Comparison of ENCODE assay signal across 8 cellular contexts in genomic region chr6:154154389-154154967, GRCh38.
DNase-seq lines count a peak whose midpoint lies in the region; ATAC-seq, FAIRE-seq and TF ChIP-seq lines count a peak whose summit lies in the region.

No MANE protein-coding gene starts in this region.

- CTCF ChIA-PET in A549 (lab: Yijun Ruan, JAX) = interaction anchor here (0.7 to 3.3 kb wide), 18 partner anchors 9 to 656 kb away, joined by 3 to 36 read pairs (median 4); no protein-coding TSS in a partner anchor

- H3K4me1 ChIP-seq in A549 = no peaks in the 10 kb centered on the region

- no peak overlapping the region for H3K27ac ChIP-seq in A549

- peak; percentile 79 for TF ChIP-seq CTCF in A549 (IDR thresholded peaks at IDR 0.05)
- peak; percentile 56 for TF ChIP-seq CTCF in GM12873 (IDR thresholded peaks at IDR 0.05; ENCODE audit: insufficient read depth, low read depth, low read length, missing control alignments)

- POLR2A ChIA-PET in A549 (lab: Yijun Ruan, JAX) = no interaction called here

- no peak overlapping the region for H3K4me3 ChIP-seq in A549

- TF ChIP-seq POLR2A in A549 (IDR thresholded peaks at IDR 0.05; ENCODE audit: low read length) = no peak

- DNase-seq in A549 (ENCODE audit: low read depth in 1 of 2, low spot score in 1 of 2) (peak in 1 of 2 experiments; percentile 67), NCI-H2196 (lab: John Stamatoyannopoulos, UW; ENCODE audit: unreplicated experiment) (peak; percentile 74), middle frontal gyrus (ENCODE audit: extremely low spot score, low spot score) (peak; percentile 64)
- DNase-seq in activated CD4-positive, alpha-beta T cell treated with anti-CD3 and anti-CD28 coated beads for 1 hour = peak; percentile 48
- peak; percentile 43 to 47 for DNase-seq in stimulated activated naive CD8-positive, alpha-beta T cell treated with anti-CD3 and anti-CD28 coated beads, Interleukin-15, amount 100 ng/mL, for 72 hours

- TF ChIP-seq RAD21 in A549 (conservative IDR thresholded peaks at IDR 0.05 in 1 of 2, IDR thresholded peaks at IDR 0.05 in 1 of 2) = peak; percentile 77 to 84

- no peaks in the 10 kb centered on the region for H3K9me3 ChIP-seq in A549

- no peak overlapping the region for H3K4me3 Mint-ChIP-seq in stimulated activated naive CD8-positive, alpha-beta T cell treated with anti-CD3 and anti-CD28 coated beads, Interleukin-15, amount 100 ng/mL, for 72 hours

- no peak overlapping the region for H3K27ac Mint-ChIP-seq in stimulated activated naive CD8-positive, alpha-beta T cell treated with anti-CD3 and anti-CD28 coated beads, Interleukin-15, amount 100 ng/mL, for 72 hours

- no peak for TF ChIP-seq EP300 in A549 (IDR thresholded peaks at IDR 0.05)

- peaks cover 56% of the 10 kb centered on the region for H3K4me1 Mint-ChIP-seq in stimulated activated naive CD8-positive, alpha-beta T cell treated with anti-CD3 and anti-CD28 coated beads, Interleukin-15, amount 100 ng/mL, for 72 hours

- no peak for ATAC-seq in A549
- ATAC-seq in stimulated activated naive CD8-positive, alpha-beta T cell treated with anti-CD3 and anti-CD28 coated beads, Interleukin-15, amount 100 ng/mL, for 72 hours = no peak
- no peak for ATAC-seq in GM19397 (IDR thresholded peaks at IDR 0.05; ENCODE audit: unreplicated experiment)

- H3K27me3 Mint-ChIP-seq in stimulated activated naive CD8-positive, alpha-beta T cell treated with anti-CD3 and anti-CD28 coated beads, Interleukin-15, amount 100 ng/mL, for 72 hours = no peaks in the 10 kb centered on the region

- no peak for FAIRE-seq in A549 (lab: Jason Lieb, UNC)
- peak; percentile 85 for FAIRE-seq in colon (lab: Jason Lieb, UNC)

- peaks cover 0 to 1% of the 10 kb centered on the region in 2 donors for H3K9me3 Mint-ChIP-seq in stimulated activated naive CD8-positive, alpha-beta T cell treated with anti-CD3 and anti-CD28 coated beads, Interleukin-15, amount 100 ng/mL, for 72 hours

- WGBS in A549 (ENCODE audit: missing lambda C conversion rate) = 30% methylated on average over 6 of the region's 6 CpGs

- no peak overlapping the region for H3K4me2 ChIP-seq in A549

TF ChIP-seq in A549, 52 proteins besides CTCF, POLR2A, EP300 and RAD21:
- TF ChIP-seq SMC3 (IDR thresholded peaks at IDR 0.05) (peak; percentile 82), MYC (IDR thresholded peaks at IDR 0.05; ENCODE audit: borderline replicate concordance, low read length) (no peak)
